In the genomic region with DNA sequence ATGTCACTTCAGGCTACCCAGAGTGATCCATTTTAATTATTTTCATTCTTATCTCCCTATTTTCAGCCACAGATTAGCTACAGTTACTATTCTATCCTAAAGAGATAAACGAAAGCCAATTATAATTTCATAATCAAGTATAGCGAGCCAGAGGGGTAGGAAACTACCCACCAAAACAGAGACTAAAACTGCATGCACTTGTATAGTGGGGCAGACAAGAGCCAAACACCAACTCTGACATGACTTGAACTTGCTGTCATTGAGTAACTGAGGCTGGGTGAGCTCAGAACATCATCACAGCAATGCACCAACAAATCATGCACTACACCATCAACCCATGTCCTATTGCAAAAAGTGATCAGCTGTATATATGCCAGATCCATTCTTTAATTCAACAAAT, we compare ENCODE assay signal across 1 cellular context.
TF ChIP-seq lines count a peak whose summit lies in the region.

No MANE protein-coding gene starts in this region.

TF ChIP-seq in K562, 482 proteins besides CTCF, POLR2A, EP300 and RAD21 (continued from another document):
- TF ChIP-seq, protein P1, sequence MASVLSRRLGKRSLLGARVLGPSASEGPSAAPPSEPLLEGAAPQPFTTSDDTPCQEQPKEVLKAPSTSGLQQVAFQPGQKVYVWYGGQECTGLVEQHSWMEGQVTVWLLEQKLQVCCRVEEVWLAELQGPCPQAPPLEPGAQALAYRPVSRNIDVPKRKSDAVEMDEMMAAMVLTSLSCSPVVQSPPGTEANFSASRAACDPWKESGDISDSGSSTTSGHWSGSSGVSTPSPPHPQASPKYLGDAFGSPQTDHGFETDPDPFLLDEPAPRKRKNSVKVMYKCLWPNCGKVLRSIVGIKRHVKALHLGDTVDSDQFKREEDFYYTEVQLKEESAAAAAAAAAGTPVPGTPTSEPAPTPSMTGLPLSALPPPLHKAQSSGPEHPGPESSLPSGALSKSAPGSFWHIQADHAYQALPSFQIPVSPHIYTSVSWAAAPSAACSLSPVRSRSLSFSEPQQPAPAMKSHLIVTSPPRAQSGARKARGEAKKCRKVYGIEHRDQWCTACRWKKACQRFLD (CRISPR knock-in tag; IDR thresholded peaks at IDR 0.05) = peak; percentile 5; the same call in 1 of the 2 replicates
